1 cellular context compared by ENCODE assay signal in genomic region chr11:8352090-8352489, GRCh38.
TF ChIP-seq lines count a peak whose summit lies in the region.

No MANE protein-coding gene starts in this region.

TF ChIP-seq in A549, 52 proteins besides CTCF, POLR2A, EP300 and RAD21 (continued from another document):
- TF ChIP-seq REST (IDR thresholded peaks at IDR 0.05), result peak; percentile 58; the same call in 1 of the 2 replicates
TF ChIP-seq in A549: peak in this region for 1.
